In genomic region chr6:68082086-68082485, GRCh38 we compare ENCODE assay signal across 22 cellular contexts.
DNase-seq lines count a peak whose midpoint lies in the region; ATAC-seq, FAIRE-seq and TF ChIP-seq lines count a peak whose summit lies in the region.
"Had no signal": no experiment of that assay in that cellular context is flagged by ENCODE, and none has a peak within 500 bp of the region (broad histone marks: within the 10 kb centered on the region; RNA-seq: fewer than 3 reads in every experiment).

No MANE protein-coding gene starts in this region.

- H3K79me2 ChIP-seq in SU-DHL-6 (ENCODE audit: insufficient read depth, low read length) = no peaks in the 10 kb centered on the region

- no peak overlapping the region for H3K9ac ChIP-seq in SU-DHL-6 (ENCODE audit: low read length)

- H3K27ac ChIP-seq in SU-DHL-6 (ENCODE audit: low read depth, low read length) = no peak overlapping the region
- H3K27ac ChIP-seq: A549, SK-N-MC had no signal

- H3K4me2 ChIP-seq in SU-DHL-6 (ENCODE audit: low read depth, low read length, poor library complexity, severe bottlenecking) = no peak overlapping the region
- H3K4me2 ChIP-seq: A549, GM23338 had no signal

- peaks cover 17% of the 10 kb centered on the region for H3F3A ChIP-seq in SU-DHL-6 (ENCODE audit: insufficient read depth)

- H3K9me3 ChIP-seq in SU-DHL-6 (ENCODE audit: insufficient read depth, low read length) = peaks cover 17% of the 10 kb centered on the region
- H3K9me3 ChIP-seq: A549 had no signal

- DNase-seq in D721Med (ENCODE audit: insufficient read length, low spot score) = no peak
- peak; percentile 62 for DNase-seq in LHCN-M2 (ENCODE audit: low read depth)
- DNase-seq in foreskin fibroblast = peak; percentile 12 to 42
- no peak for DNase-seq in GDM1 (lab: John Stamatoyannopoulos, UW)
- no peak for DNase-seq in stimulated activated naive CD4-positive, alpha-beta T cell (lab: John Stamatoyannopoulos, UW)
- no peak for DNase-seq in glomerular visceral epithelial cell (ENCODE audit: extremely low spot score)
- DNase-seq: GF-D8; KBM-7; NCI-H1092 treated with DMSO at 0.1 percent for 48 hours; NCI-H146; NCI-H2081; NCI-H2171 treated with DMSO at 0.1 percent for 48 hours; NCI-H446; NCI-H69; NK-92 treated with Interleukin-12 subunit alpha and Interleukin-12 subunit beta, amount 100 ng/mL, for 24 hours; Right ventricle myocardium superior had no signal

- ATAC-seq in GM18517 (IDR thresholded peaks at IDR 0.05; ENCODE audit: unreplicated experiment) = no peak
- ATAC-seq: A549, GM23338 had no signal

- H3K27me3 ChIP-seq in SU-DHL-6 (ENCODE audit: low read length) = no peaks in the 10 kb centered on the region

- no peaks in the 10 kb centered on the region for H3K9me2 ChIP-seq in SU-DHL-6 (replicated peaks; ENCODE audit: insufficient read depth, low read length)

- no peaks in the 10 kb centered on the region for H4K20me1 ChIP-seq in SU-DHL-6 (ENCODE audit: low read depth, low read length)

- peak overlapping the region; percentile 56 for H2AFZ ChIP-seq in SU-DHL-6 (ENCODE audit: low read depth, low read length, severe bottlenecking)
- H2AFZ ChIP-seq: GM23338 had no signal

- H3K4me3 ChIP-seq in SU-DHL-6 (ENCODE audit: insufficient read depth, low read length, poor library complexity, severe bottlenecking) (no peak overlapping the region), foreskin fibroblast (ENCODE audit: low read depth in 1 of 2, low read length in 2 of 2) (no peak overlapping the region)
- H3K4me3 ChIP-seq: A549, GM23338, SK-N-MC had no signal

- H3K36me3 ChIP-seq in SU-DHL-6 (ENCODE audit: low read length) = peaks cover 11% of the 10 kb centered on the region

- FAIRE-seq in D721Med (lab: Jason Lieb, UNC) = peak; percentile 6
- FAIRE-seq: A549, GM19239 had no signal

- TF ChIP-seq CTCF in D721Med (IDR thresholded peaks at IDR 0.05; ENCODE audit: insufficient read depth, missing control alignments) (no peak), SU-DHL-6 (IDR thresholded peaks at IDR 0.05; ENCODE audit: insufficient read depth, low read length, poor library complexity, severe bottlenecking) (no peak), foreskin fibroblast (IDR thresholded peaks at IDR 0.05; ENCODE audit: low read depth, low read length) (no peak)

Comparison
In these comparisons a context has a peak if more than half of its experiments do, and no peak if none do; other contexts are left out.
1. DNase-seq: peak in LHCN-M2 (single experiment) and foreskin fibroblast (2 of 2); none in D721Med (single experiment), GDM1 (single experiment), stimulated activated naive CD4-positive, alpha-beta T cell (0 of 6) and glomerular visceral epithelial cell (single experiment).